In genomic region chr19:18109731-18110671, GRCh38 we compare ENCODE assay signal across 1 cellular context.
TF ChIP-seq lines count a peak whose summit lies in the region.

No MANE protein-coding gene starts in this region.

TF ChIP-seq in HepG2, 621 proteins besides CTCF, POLR2A, EP300 and RAD21 (continued from another document and continues in another):
- no peak for TF ChIP-seq ZNF562 (CRISPR knock-in tag; IDR thresholded peaks at IDR 0.05; ENCODE audit: borderline replicate concordance)
- TF ChIP-seq ZNF619 (CRISPR knock-in tag; IDR thresholded peaks at IDR 0.05): no peak
- TF ChIP-seq MTA1 (CRISPR knock-in tag; IDR thresholded peaks at IDR 0.05; ENCODE audit: borderline replicate concordance): 0 out of 2 replicates have a peak, but pooled peaks have one; percentile 17
- no peak for TF ChIP-seq HOXA7 (CRISPR knock-in tag; IDR thresholded peaks at IDR 0.05)
- 0 out of 2 replicates have a peak, but pooled peaks have one; percentile 13 for TF ChIP-seq PAX8 (CRISPR knock-in tag; IDR thresholded peaks at IDR 0.05; ENCODE audit: borderline replicate concordance)
- no peak for TF ChIP-seq ZNF318 (CRISPR knock-in tag; IDR thresholded peaks at IDR 0.05)
- no peak for TF ChIP-seq ZBTB3 (CRISPR knock-in tag; IDR thresholded peaks at IDR 0.05; ENCODE audit: borderline replicate concordance, low read depth)
- TF ChIP-seq ZNF253 (CRISPR knock-in tag; IDR thresholded peaks at IDR 0.05; ENCODE audit: borderline replicate concordance): no peak
- no peak for TF ChIP-seq FOXM1 (CRISPR knock-in tag; IDR thresholded peaks at IDR 0.05)
- peak; percentile 44; the same call in 1 of the 2 replicates for TF ChIP-seq MAX (IDR thresholded peaks at IDR 0.05)
- no peak for TF ChIP-seq ZSCAN20 (CRISPR knock-in tag; IDR thresholded peaks at IDR 0.05; ENCODE audit: borderline replicate concordance)
- TF ChIP-seq ZNF672 (CRISPR knock-in tag; IDR thresholded peaks at IDR 0.05): no peak
- no peak for TF ChIP-seq ZZZ3 (CRISPR knock-in tag; IDR thresholded peaks at IDR 0.05; ENCODE audit: borderline replicate concordance)
- 0 out of 2 replicates have a peak, but pooled peaks have one; percentile 12 for TF ChIP-seq ZNF597 (CRISPR knock-in tag; IDR thresholded peaks at IDR 0.05)
- TF ChIP-seq PRMT3 (CRISPR knock-in tag; IDR thresholded peaks at IDR 0.05; ENCODE audit: borderline replicate concordance, low read depth): no peak
- TF ChIP-seq GABPB1 (CRISPR knock-in tag; IDR thresholded peaks at IDR 0.05): peak; percentile 82; the same call in 1 of the 2 replicates
- peak; percentile 58; the same call in 1 of the 2 replicates for TF ChIP-seq ZNF264 (CRISPR knock-in tag; IDR thresholded peaks at IDR 0.05)
- TF ChIP-seq SP4 (CRISPR knock-in tag; IDR thresholded peaks at IDR 0.05): peak; percentile 64
- TF ChIP-seq POLR2AphosphoS2 (IDR thresholded peaks at IDR 0.05; ENCODE audit: low read depth, low read length): no peak
- no peak for TF ChIP-seq FOXP1 (IDR thresholded peaks at IDR 0.05)
- TF ChIP-seq FOXP1 (CRISPR knock-in tag; IDR thresholded peaks at IDR 0.05): no peak
- TF ChIP-seq ZNF296 (CRISPR knock-in tag; conservative IDR thresholded peaks at IDR 0.05): no peak
- TF ChIP-seq DPF2 (CRISPR knock-in tag; IDR thresholded peaks at IDR 0.05; ENCODE audit: borderline replicate concordance, low read depth): no peak; the same call in 1 of the 2 replicates
- peak; percentile 80; the same call in 1 of the 2 replicates for TF ChIP-seq YEATS4 (CRISPR knock-in tag; IDR thresholded peaks at IDR 0.05; ENCODE audit: borderline replicate concordance)
- TF ChIP-seq NR3C1 (CRISPR knock-in tag; IDR thresholded peaks at IDR 0.05): no peak
- no peak for TF ChIP-seq FIP1L1 (IDR thresholded peaks at IDR 0.05; ENCODE audit: borderline replicate concordance, insufficient read depth, low read depth, low read length)
- TF ChIP-seq AFF4 (CRISPR knock-in tag; IDR thresholded peaks at IDR 0.05): no peak
- TF ChIP-seq FOSL1 (CRISPR knock-in tag; IDR thresholded peaks at IDR 0.05; ENCODE audit: borderline replicate concordance): no peak
- peak; percentile 81; the same call in 1 of the 2 replicates for TF ChIP-seq ZNF768 (CRISPR knock-in tag; IDR thresholded peaks at IDR 0.05)
- TF ChIP-seq NR2F1 (CRISPR knock-in tag; IDR thresholded peaks at IDR 0.05): no peak
- TF ChIP-seq ZNF3 (CRISPR knock-in tag; IDR thresholded peaks at IDR 0.05): no peak
- no peak for TF ChIP-seq CC2D1A (CRISPR knock-in tag; IDR thresholded peaks at IDR 0.05)
- 0 out of 2 replicates have a peak, but pooled peaks have one; percentile 25 for TF ChIP-seq ZNF546 (CRISPR knock-in tag; conservative IDR thresholded peaks at IDR 0.05)
- no peak for TF ChIP-seq ZNF484 (CRISPR knock-in tag; IDR thresholded peaks at IDR 0.05; ENCODE audit: borderline replicate concordance, low read depth)
- peak; percentile 58; the same call in 1 of the 2 replicates for TF ChIP-seq SAFB2 (CRISPR knock-in tag; IDR thresholded peaks at IDR 0.05; ENCODE audit: borderline replicate concordance, low read depth)
- TF ChIP-seq TBL1XR1 (IDR thresholded peaks at IDR 0.05; ENCODE audit: borderline replicate concordance, low read length, partially characterized antibody): no peak
- TF ChIP-seq AGO1 (IDR thresholded peaks at IDR 0.05; ENCODE audit: low read depth, low read length, poor library complexity, severe bottlenecking): no peak
- TF ChIP-seq ZBTB2 (CRISPR knock-in tag; IDR thresholded peaks at IDR 0.05; ENCODE audit: low read depth): peak; percentile 81
- no peak for TF ChIP-seq MIXL1 (CRISPR knock-in tag; IDR thresholded peaks at IDR 0.05)
- no peak for TF ChIP-seq ZNF780A (CRISPR knock-in tag; IDR thresholded peaks at IDR 0.05)
- TF ChIP-seq NFYC (CRISPR knock-in tag; IDR thresholded peaks at IDR 0.05): no peak
- no peak for TF ChIP-seq RFX1 (IDR thresholded peaks at IDR 0.05)
- peak; percentile 6; the same call in 1 of the 2 replicates for TF ChIP-seq HOXA3 (CRISPR knock-in tag; IDR thresholded peaks at IDR 0.05)
- no peak for TF ChIP-seq ZNF781 (CRISPR knock-in tag; IDR thresholded peaks at IDR 0.05; ENCODE audit: borderline replicate concordance, not compliant biosample characterization)
- TF ChIP-seq TAF15 (IDR thresholded peaks at IDR 0.05; ENCODE audit: low read depth, low read length, poor library complexity, severe bottlenecking): no peak
- no peak for TF ChIP-seq ZFP82 (CRISPR knock-in tag; IDR thresholded peaks at IDR 0.05; ENCODE audit: borderline replicate concordance)
- no peak for TF ChIP-seq TRAFD1 (CRISPR knock-in tag; IDR thresholded peaks at IDR 0.05; ENCODE audit: borderline replicate concordance)
- TF ChIP-seq ZNF720 (CRISPR knock-in tag; IDR thresholded peaks at IDR 0.05): no peak
- no peak for TF ChIP-seq MED1 (CRISPR knock-in tag; IDR thresholded peaks at IDR 0.05)
- TF ChIP-seq E2F5 (CRISPR knock-in tag; conservative IDR thresholded peaks at IDR 0.05): no peak; the same call in 1 of the 2 replicates
- no peak for TF ChIP-seq IRF2 (CRISPR knock-in tag; IDR thresholded peaks at IDR 0.05)
- peak; percentile 52 for TF ChIP-seq POLR2AphosphoS5 (IDR thresholded peaks at IDR 0.05; ENCODE audit: low read depth, low read length)
